ENCODE assay signal across 1 cellular context in the genomic region with DNA sequence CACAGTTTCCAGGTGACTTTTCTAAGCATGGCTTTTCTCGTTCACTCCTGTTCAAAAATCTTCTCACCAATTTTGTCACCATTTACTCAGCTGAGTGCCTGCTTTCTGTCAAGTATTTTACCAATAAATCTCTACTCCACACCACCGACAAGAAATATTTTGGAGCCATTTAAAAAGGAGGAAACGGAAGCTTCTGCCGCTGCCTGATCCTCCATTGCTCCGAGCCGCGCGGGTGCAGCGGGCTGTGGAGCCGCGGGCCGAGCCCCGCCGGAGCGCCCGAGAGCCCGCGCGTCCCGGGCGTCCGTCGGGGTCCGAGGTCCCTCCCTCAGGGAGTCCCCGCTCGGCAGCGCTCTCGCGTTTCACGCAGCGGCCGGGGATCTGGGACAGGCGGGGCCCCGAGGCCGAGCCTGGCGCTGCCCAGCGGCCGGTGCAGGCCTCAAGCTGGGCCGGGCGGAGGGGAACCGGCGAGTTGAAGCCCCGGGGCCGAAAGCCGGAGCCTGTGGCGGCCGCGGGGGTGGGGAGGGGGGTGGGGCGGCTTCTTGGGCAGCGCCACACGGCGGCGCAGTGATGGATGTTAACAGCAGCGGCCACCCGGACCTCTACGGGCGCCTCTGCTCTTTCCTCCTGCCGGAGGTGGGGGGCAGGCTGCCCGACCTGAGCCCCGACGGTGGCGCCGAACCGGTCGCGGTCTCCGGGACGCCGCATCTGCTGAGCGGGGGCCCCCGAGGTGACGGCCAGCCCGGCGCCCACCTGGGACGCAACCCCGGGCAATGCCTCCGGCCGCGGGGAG.
TF ChIP-seq lines count a peak whose summit lies in the region.

No MANE protein-coding gene starts in this region.

TF ChIP-seq in HCT116, 20 proteins besides CTCF, POLR2A, EP300 and RAD21 (continued from another document):
- TF ChIP-seq, protein P1, sequence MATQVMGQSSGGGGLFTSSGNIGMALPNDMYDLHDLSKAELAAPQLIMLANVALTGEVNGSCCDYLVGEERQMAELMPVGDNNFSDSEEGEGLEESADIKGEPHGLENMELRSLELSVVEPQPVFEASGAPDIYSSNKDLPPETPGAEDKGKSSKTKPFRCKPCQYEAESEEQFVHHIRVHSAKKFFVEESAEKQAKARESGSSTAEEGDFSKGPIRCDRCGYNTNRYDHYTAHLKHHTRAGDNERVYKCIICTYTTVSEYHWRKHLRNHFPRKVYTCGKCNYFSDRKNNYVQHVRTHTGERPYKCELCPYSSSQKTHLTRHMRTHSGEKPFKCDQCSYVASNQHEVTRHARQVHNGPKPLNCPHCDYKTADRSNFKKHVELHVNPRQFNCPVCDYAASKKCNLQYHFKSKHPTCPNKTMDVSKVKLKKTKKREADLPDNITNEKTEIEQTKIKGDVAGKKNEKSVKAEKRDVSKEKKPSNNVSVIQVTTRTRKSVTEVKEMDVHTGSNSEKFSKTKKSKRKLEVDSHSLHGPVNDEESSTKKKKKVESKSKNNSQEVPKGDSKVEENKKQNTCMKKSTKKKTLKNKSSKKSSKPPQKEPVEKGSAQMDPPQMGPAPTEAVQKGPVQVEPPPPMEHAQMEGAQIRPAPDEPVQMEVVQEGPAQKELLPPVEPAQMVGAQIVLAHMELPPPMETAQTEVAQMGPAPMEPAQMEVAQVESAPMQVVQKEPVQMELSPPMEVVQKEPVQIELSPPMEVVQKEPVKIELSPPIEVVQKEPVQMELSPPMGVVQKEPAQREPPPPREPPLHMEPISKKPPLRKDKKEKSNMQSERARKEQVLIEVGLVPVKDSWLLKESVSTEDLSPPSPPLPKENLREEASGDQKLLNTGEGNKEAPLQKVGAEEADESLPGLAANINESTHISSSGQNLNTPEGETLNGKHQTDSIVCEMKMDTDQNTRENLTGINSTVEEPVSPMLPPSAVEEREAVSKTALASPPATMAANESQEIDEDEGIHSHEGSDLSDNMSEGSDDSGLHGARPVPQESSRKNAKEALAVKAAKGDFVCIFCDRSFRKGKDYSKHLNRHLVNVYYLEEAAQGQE (IDR thresholded peaks at IDR 0.05; ENCODE audit: low read depth) = no peak
- TF ChIP-seq ELF1 (IDR thresholded peaks at IDR 0.05; ENCODE audit: borderline replicate concordance, low read depth) (no peak), ZNF274 (IDR thresholded peaks at IDR 0.05; ENCODE audit: low read depth, low read length) (no peak), EGR1 (IDR thresholded peaks at IDR 0.05; ENCODE audit: low read depth) (peak; percentile 69), ZFX (IDR thresholded peaks at IDR 0.05) (peak; percentile 49)
